25 cellular contexts compared by ENCODE assay signal in the genomic region with DNA sequence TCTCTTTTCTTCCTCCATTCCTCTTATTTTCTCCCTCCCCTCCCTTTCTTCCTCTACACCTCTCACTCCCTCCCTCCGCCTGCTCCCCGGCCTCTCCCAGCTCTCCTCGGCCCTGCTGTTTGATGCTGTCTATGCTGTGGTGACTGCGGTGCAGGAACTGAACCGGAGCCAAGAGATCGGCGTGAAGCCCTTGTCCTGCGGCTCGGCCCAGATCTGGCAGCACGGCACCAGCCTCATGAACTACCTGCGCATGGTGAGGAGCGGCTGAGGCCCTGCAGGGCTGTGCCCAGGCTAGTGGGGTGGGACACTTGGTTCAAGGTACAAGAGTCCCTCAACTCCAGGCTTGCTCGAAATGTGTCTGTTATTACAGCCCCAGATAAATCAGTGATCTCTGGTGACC.
"Had no signal": no experiment of that assay in that cellular context is flagged by ENCODE, and none has a peak within 500 bp of the region (broad histone marks: within the 10 kb centered on the region; RNA-seq: fewer than 3 reads in every experiment).

No MANE protein-coding gene starts in this region.

- H3K27me3 ChIP-seq: testis, thyroid gland, tibial nerve, transverse colon, upper lobe of left lung, uterus, vagina had no signal

- DNase-seq: stimulated activated CD4-positive, alpha-beta T cell treated with anti-CD3 and anti-CD28 coated beads, Interleukin-2, amount 100 ng/mL, for 48 hours; stimulated activated CD4-positive, alpha-beta T cell treated with anti-CD3 and anti-CD28 coated beads, Interleukin-4, amount 100 ng/mL, for 24 hours; stimulated activated CD4-positive, alpha-beta T cell treated with anti-CD3 and anti-CD28 coated beads, Interleukin-4, amount 100 ng/mL, for 4 hours; stimulated activated CD8-positive, alpha-beta memory T cell treated with anti-CD3 and anti-CD28 coated beads, Interleukin-4, amount 100 ng/mL, for 48 hours; stimulated activated naive B cell treated with anti-CD40 and anti-IgM and Interleukin-4, amounts not matched to agents 10 μg/mL and 1 μg/mL and 100 μg/mL, for 72 hours; stimulated activated naive CD4-positive, alpha-beta T cell; stimulated activated naive CD4-positive, alpha-beta T cell treated with Interleukin-2 at 50 U/mL for 16 hours; stimulated activated naive CD8-positive, alpha-beta T cell treated with anti-CD3 and anti-CD28 coated beads, Interleukin-15, amount 100 ng/mL, for 72 hours; stimulated activated naive CD8-positive, alpha-beta T cell treated with anti-CD3 and anti-CD28 coated beads, Interleukin-15, Interleukin-2, amounts not matched to agents 100 U/mL and 50 U/mL, for 24 hours; stomach; substantia nigra; testis; thyroid gland; tibial artery; transverse colon; trophoblast cell; upper lobe of right lung; uterus had no signal

- H3K4me3 ChIP-seq: stomach, suprapubic skin, testis, thoracic aorta, thyroid gland, tibial artery, tibial nerve, transverse colon, upper lobe of left lung, upper lobe of right lung, uterus, vagina had no signal

- H3K4me1 ChIP-seq: stomach, suprapubic skin, testis, thyroid gland, tibial artery, tibial nerve, transverse colon, upper lobe of left lung, upper lobe of right lung, uterus, vagina had no signal

- H3K36me3 ChIP-seq: stomach, suprapubic skin, thoracic aorta, thyroid gland, tibial artery, tibial nerve, transverse colon, upper lobe of left lung, upper lobe of right lung, uterus, vagina had no signal

- H3K27ac ChIP-seq: stomach, suprapubic skin, testis, thoracic aorta, thyroid gland, tibial artery, tibial nerve, transverse colon, upper lobe of left lung, upper lobe of right lung, uterus, vagina had no signal

- H3K9me3 ChIP-seq: stomach, suprapubic skin, testis, thoracic aorta, thyroid gland, tibial artery, tibial nerve, transverse colon, upper lobe of left lung, upper lobe of right lung, uterus, vagina had no signal

- ATAC-seq: stimulated activated effector memory CD8-positive, alpha-beta T cell treated with anti-CD3 and anti-CD28 coated beads, Interleukin-12 subunit alpha, Interleukin-12 subunit beta, amount 100 ng/mL, for 72 hours; stimulated activated memory B cell treated with anti-CD40 and anti-IgM and Interleukin-4, amounts not matched to agents 10 μg/mL and 1 μg/mL and 100 μg/mL, for 72 hours; stimulated activated naive B cell treated with anti-CD40 and anti-IgM and Interleukin-4, amounts not matched to agents 10 μg/mL and 1 μg/mL and 100 μg/mL, for 72 hours; stimulated activated naive CD8-positive, alpha-beta T cell treated with anti-CD3 and anti-CD28 coated beads, Interleukin-15, amount 100 ng/mL, for 72 hours; stimulated activated naive CD8-positive, alpha-beta T cell treated with anti-CD3 and anti-CD28 coated beads, Interleukin-15, Interleukin-2, amounts not matched to agents 100 U/mL and 50 U/mL, for 24 hours; upper lobe of right lung had no signal
